8 cellular contexts compared by ENCODE assay signal in the genomic region with DNA sequence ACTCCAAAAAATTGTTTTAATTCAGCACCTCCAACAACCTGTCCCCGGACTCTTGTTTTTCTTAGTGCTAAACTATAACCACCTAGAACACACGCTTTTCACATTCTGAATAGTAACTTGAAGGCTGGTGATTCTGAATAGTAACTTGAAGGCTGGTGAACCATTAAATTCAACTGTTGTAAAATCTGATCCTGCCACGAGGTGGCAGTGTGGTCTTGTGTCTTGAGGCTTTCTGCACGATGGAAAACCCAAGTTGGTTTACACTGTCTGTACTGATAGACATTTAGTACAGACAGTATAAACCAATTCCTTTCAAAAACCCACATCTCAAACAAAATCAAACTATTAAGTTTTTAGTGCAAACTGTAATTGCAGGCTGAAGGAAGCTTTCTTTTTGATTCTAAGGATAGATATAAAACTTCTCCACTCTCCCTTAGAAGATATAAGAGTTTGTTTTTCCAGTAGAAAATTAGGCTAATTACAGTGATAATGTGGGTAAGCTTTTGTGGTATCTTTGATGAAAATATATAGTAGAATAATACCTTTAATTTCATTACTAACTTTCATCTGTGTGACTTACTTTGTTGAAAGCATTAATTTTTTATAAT. TPM values are rescaled to one million over a fixed set of nuclear protein-coding genes. Genes with fewer than 3 reads are reported as not detected.
DNase-seq lines count a peak whose midpoint lies in the region; ATAC-seq and TF ChIP-seq lines count a peak whose summit lies in the region.

No MANE protein-coding gene starts in this region.

- no peaks in the 10 kb centered on the region for H3K9me3 ChIP-seq in SU-DHL-6 (ENCODE audit: insufficient read depth, low read length)
- peaks cover 0 to 9% (median 6%) of the 10 kb centered on the region in 3 donors for H3K9me3 ChIP-seq in adrenal gland (replicated peaks in 1 of 3)
- H3K9me3 ChIP-seq in left ventricle myocardium inferior (replicated peaks): peaks cover 16% of the 10 kb centered on the region

- H3K36me3 ChIP-seq in SU-DHL-6 (ENCODE audit: low read length) (no peaks in the 10 kb centered on the region), adrenal gland (replicated peaks in 1 of 2) (no peaks in the 10 kb centered on the region), left ventricle myocardium inferior (no peaks in the 10 kb centered on the region)

- H3K4me3 ChIP-seq in GM12865 (ENCODE audit: low read depth, low read length) (no peak overlapping the region), SU-DHL-6 (ENCODE audit: insufficient read depth, low read length, poor library complexity, severe bottlenecking) (no peak overlapping the region), adrenal gland (no peak overlapping the region), left ventricle myocardium inferior (no peak overlapping the region), retinal pigment epithelial cell (ENCODE audit: low read length) (no peak overlapping the region)

- no peaks in the 10 kb centered on the region for H3F3A ChIP-seq in SU-DHL-6 (ENCODE audit: insufficient read depth)

- no peaks in the 10 kb centered on the region for H4K20me1 ChIP-seq in SU-DHL-6 (ENCODE audit: low read depth, low read length)

- TF ChIP-seq POLR2A in adrenal gland (IDR thresholded peaks at IDR 0.05): no peak

- DNase-seq in GM12865 (ENCODE audit: low read depth): peak; percentile 81
- peak; percentile 44 for DNase-seq in NCI-H1105 treated with DMSO at 0.1 percent for 48 hours (lab: John Stamatoyannopoulos, UW)
- DNase-seq in adrenal gland: peak; percentile 61 to 92 (median 79)
- no peak for DNase-seq in left ventricle myocardium inferior
- DNase-seq in retinal pigment epithelial cell (ENCODE audit: low read depth): peak; percentile 35

- H2AFZ ChIP-seq in SU-DHL-6 (ENCODE audit: low read depth, low read length, severe bottlenecking): no peak overlapping the region

- H3K79me2 ChIP-seq in SU-DHL-6 (ENCODE audit: insufficient read depth, low read length): no peaks in the 10 kb centered on the region

- H3K9ac ChIP-seq in SU-DHL-6 (ENCODE audit: low read length): no peak overlapping the region

- peak; percentile 59 for TF ChIP-seq CTCF in GM12865 (IDR thresholded peaks at IDR 0.05; ENCODE audit: insufficient read depth, low read depth, low read length, missing control alignments)
- peak; percentile 49 for TF ChIP-seq CTCF in SU-DHL-6 (IDR thresholded peaks at IDR 0.05; ENCODE audit: insufficient read depth, low read length, poor library complexity, severe bottlenecking)
- peak; percentile 56 to 88 (median 86) for TF ChIP-seq CTCF in adrenal gland (IDR thresholded peaks at IDR 0.05)
- TF ChIP-seq CTCF in left ventricle myocardium inferior (IDR thresholded peaks at IDR 0.05; ENCODE audit: borderline replicate concordance): peak; percentile 85
- peak; percentile 61 for TF ChIP-seq CTCF in retinal pigment epithelial cell (conservative IDR thresholded peaks at IDR 0.05; ENCODE audit: low read depth, low read length)

- no peak for ATAC-seq in GM21447 (IDR thresholded peaks at IDR 0.05; ENCODE audit: unreplicated experiment)
- ATAC-seq in GM18868 (IDR thresholded peaks at IDR 0.05; ENCODE audit: unreplicated experiment): no peak

- no peak overlapping the region for H3K4me2 ChIP-seq in SU-DHL-6 (ENCODE audit: low read depth, low read length, poor library complexity, severe bottlenecking)

- H3K27me3 ChIP-seq in SU-DHL-6 (ENCODE audit: low read length) (no peaks in the 10 kb centered on the region), adrenal gland (no peaks in the 10 kb centered on the region), left ventricle myocardium inferior (ENCODE audit: low read depth) (no peaks in the 10 kb centered on the region)

- no peaks in the 10 kb centered on the region for H3K4me1 ChIP-seq in adrenal gland (replicated peaks in 1 of 2)
- no peaks in the 10 kb centered on the region for H3K4me1 ChIP-seq in left ventricle myocardium inferior

- H3K9me2 ChIP-seq in SU-DHL-6 (replicated peaks; ENCODE audit: insufficient read depth, low read length): no peaks in the 10 kb centered on the region

- intact Hi-C loops in adrenal gland (cut with DNase I): loop anchor here (5.0 kb wide), 2 partner anchors 546 to 551 kb away; no protein-coding TSS in a partner anchor
- intact Hi-C loops in left ventricle myocardium inferior (cut with micrococcal nuclease): loop anchor here (2.0 kb wide), 1 partner anchor 549 kb away; no protein-coding TSS in a partner anchor

- WGBS in adrenal gland, 4 donors: 1 to 5% (median 4%) methylated on average over 4 of the region's 4 CpGs

- no peak overlapping the region for H3K27ac ChIP-seq in SU-DHL-6 (ENCODE audit: low read depth, low read length)
- no peak overlapping the region for H3K27ac ChIP-seq in adrenal gland
- H3K27ac ChIP-seq in left ventricle myocardium inferior (replicated peaks): no peak overlapping the region

RNA-seq across cellular contexts. Expression of gene VAPA, which starts 57.6 kb away (rescaled TPM):
- total RNA-seq in adrenal gland (100 to 1,000 TPM; 324 to 894 (median 436) TPM), left ventricle myocardium inferior (208 TPM)
- polyA plus RNA-seq in adrenal gland: 100 to 1,000 TPM in 2 of 3 donors, 10 to 100 TPM in 1; 71.3 to 900 (median 120) TPM
